In genomic region chr3:64900220-64900619, GRCh38 we compare ENCODE assay signal across 20 cellular contexts.
DNase-seq lines count a peak whose midpoint lies in the region; ATAC-seq, FAIRE-seq and TF ChIP-seq lines count a peak whose summit lies in the region.
"Had no signal": no experiment of that assay in that cellular context is flagged by ENCODE, and none has a peak within 500 bp of the region (broad histone marks: within the 10 kb centered on the region; RNA-seq: fewer than 3 reads in every experiment).

No MANE protein-coding gene starts in this region.

- peaks cover 8% of the 10 kb centered on the region for H3F3A ChIP-seq in smooth muscle cell (ENCODE audit: low read depth)

- H3K4me2 ChIP-seq in smooth muscle cell, result peak overlapping the region; percentile 24
- H3K4me2 ChIP-seq: KMS-11 had no signal

- intact Hi-C loops in esophagus muscularis mucosa (cut with DNase I) (no loop called here), heart right ventricle (cut with DNase I) (loop anchor here in 6 of 10 donors (5.0 to 10.0 kb wide), 5 partner anchors 85 to 365 kb away; partner anchors contain the start of gene ADAMTS9 (in 3 of the 6))

- H3K9me3 ChIP-seq in esophagus muscularis mucosa (no peaks in the 10 kb centered on the region), heart right ventricle (no peaks in the 10 kb centered on the region), smooth muscle cell (replicated peaks; ENCODE audit: low read depth) (no peaks in the 10 kb centered on the region), SJCRH30 (replicated peaks) (no peaks in the 10 kb centered on the region)
- H3K9me3 ChIP-seq: Peyer's patch had no signal

- no peaks in the 10 kb centered on the region for H3K27me3 ChIP-seq in esophagus muscularis mucosa
- H3K27me3 ChIP-seq in heart right ventricle, result no peaks in the 10 kb centered on the region
- no peaks in the 10 kb centered on the region for H3K27me3 ChIP-seq in smooth muscle cell (ENCODE audit: low read depth)
- no peaks in the 10 kb centered on the region for H3K27me3 ChIP-seq in SJCRH30
- H3K27me3 ChIP-seq: Peyer's patch had no signal

- ATAC-seq in heart right ventricle, result peak in 7 of 8 donors; percentile 12 to 91 (median 72)

- DNase-seq in esophagus muscularis mucosa (ENCODE audit: extremely low spot score) (peak; percentile 62), heart right ventricle (peak; percentile 25 to 37), myocyte (ENCODE audit: low read depth) (peak; percentile 39), smooth muscle cell (lab: John Stamatoyannopoulos, UW; ENCODE audit: unreplicated experiment) (no peak), GM19239 (ENCODE audit: insufficient read length, low spot score) (no peak), HK-2 (ENCODE audit: unreplicated experiment) (no peak), GM10266 (ENCODE audit: extremely low spot score) (no peak), SJCRH30 (no peak)
- DNase-seq: CD4-positive, CD25-positive, alpha-beta regulatory T cell; COR-L47; DMS79; H7; NCI-H1105; NCI-H146; NCI-H2029; NCI-H2171; NCI-H524 treated with DMSO at 0.1 percent for 48 hours; NCI-H82; Peyer's patch had no signal

- H3K4me3 ChIP-seq in esophagus muscularis mucosa (no peak overlapping the region), heart right ventricle (no peak overlapping the region), smooth muscle cell (no peak overlapping the region), SJCRH30 (no peak overlapping the region)
- H3K4me3 ChIP-seq: Peyer's patch had no signal

- no peak overlapping the region for H2AFZ ChIP-seq in smooth muscle cell (ENCODE audit: low read depth)

- TF ChIP-seq CTCF in esophagus muscularis mucosa (IDR thresholded peaks at IDR 0.05) (no peak), heart right ventricle (IDR thresholded peaks at IDR 0.05) (no peak), smooth muscle cell (IDR thresholded peaks at IDR 0.05; ENCODE audit: borderline replicate concordance, insufficient read depth, poor library complexity, severe bottlenecking) (no peak), GM10266 (IDR thresholded peaks at IDR 0.05; ENCODE audit: control insufficient read depth, insufficient read depth, low read depth, missing control alignments) (no peak)

- H4K20me1 ChIP-seq in smooth muscle cell (ENCODE audit: low read depth), result no peaks in the 10 kb centered on the region

- H3K79me2 ChIP-seq in smooth muscle cell (ENCODE audit: low read depth), result no peaks in the 10 kb centered on the region

- H3K36me3 ChIP-seq in esophagus muscularis mucosa (no peaks in the 10 kb centered on the region), heart right ventricle (no peaks in the 10 kb centered on the region), smooth muscle cell (ENCODE audit: low read depth) (no peaks in the 10 kb centered on the region), SJCRH30 (no peaks in the 10 kb centered on the region)
- H3K36me3 ChIP-seq: Peyer's patch had no signal

- no peak for TF ChIP-seq POLR2A in esophagus muscularis mucosa (IDR thresholded peaks at IDR 0.05; ENCODE audit: low read depth)

- H3K4me1 ChIP-seq in esophagus muscularis mucosa, result peaks cover 46 to 58% (median 50%) of the 10 kb centered on the region in 4 donors
- H3K4me1 ChIP-seq in heart right ventricle, result peaks cover 8 to 86% (median 61%) of the 10 kb centered on the region in 9 donors
- peaks cover 11% of the 10 kb centered on the region for H3K4me1 ChIP-seq in smooth muscle cell (ENCODE audit: low read depth)
- no peaks in the 10 kb centered on the region for H3K4me1 ChIP-seq in SJCRH30
- H3K4me1 ChIP-seq: Peyer's patch had no signal

- H3K9ac ChIP-seq in smooth muscle cell (ENCODE audit: low read depth), result no peak overlapping the region
- H3K9ac ChIP-seq: KMS-11 had no signal

- WGBS in esophagus muscularis mucosa, result 68% methylated on average over 4 of the region's 4 CpGs
- WGBS in heart right ventricle, 2 donors, result 17 to 32% methylated on average over 4 of the region's 4 CpGs
- WGBS in smooth muscle cell (ENCODE audit: low lambda C conversion rate), result 55% methylated on average over 4 of the region's 4 CpGs

- FAIRE-seq in GM19239 (lab: Jason Lieb, UNC), result no peak

- no peak for TF ChIP-seq EP300 in esophagus muscularis mucosa (IDR thresholded peaks at IDR 0.05)

- H3K27ac ChIP-seq in esophagus muscularis mucosa (replicated peaks in 1 of 4), result peak overlapping the region in 2 of 4 donors; percentile 47 to 60
- H3K27ac ChIP-seq in heart right ventricle, result peak overlapping the region; percentile 14 to 91 (median 80)
- H3K27ac ChIP-seq in smooth muscle cell (ENCODE audit: low read depth), result peak overlapping the region; percentile 1
- H3K27ac ChIP-seq in SJCRH30, result no peak overlapping the region
- H3K27ac ChIP-seq: KMS-11, Peyer's patch had no signal

Comparison
In these comparisons a context has a peak if more than half of its experiments do, and no peak if none do; other contexts are left out.
1. DNase-seq: peak in esophagus muscularis mucosa (single experiment), heart right ventricle (2 of 2) and myocyte (single experiment); none in smooth muscle cell (single experiment), GM19239 (single experiment), HK-2 (single experiment), GM10266 (single experiment) and SJCRH30 (0 of 2).